In genomic region chr5:133292300-133292699, GRCh38 we compare ENCODE assay signal across 1 cellular context.
TF ChIP-seq lines count a peak whose summit lies in the region.

No MANE protein-coding gene starts in this region.

TF ChIP-seq in HEK293, 187 proteins besides CTCF, POLR2A, EP300 and RAD21 (continued from another document and continues in another):
- TF ChIP-seq, protein P1, sequence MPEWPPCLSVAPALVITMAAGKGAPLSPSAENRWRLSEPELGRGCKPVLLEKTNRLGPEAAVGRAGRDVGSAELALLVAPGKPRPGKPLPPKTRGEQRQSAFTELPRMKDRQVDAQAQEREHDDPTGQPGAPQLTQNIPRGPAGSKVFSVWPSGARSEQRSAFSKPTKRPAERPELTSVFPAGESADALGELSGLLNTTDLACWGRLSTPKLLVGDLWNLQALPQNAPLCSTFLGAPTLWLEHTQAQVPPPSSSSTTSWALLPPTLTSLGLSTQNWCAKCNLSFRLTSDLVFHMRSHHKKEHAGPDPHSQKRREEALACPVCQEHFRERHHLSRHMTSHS (tag by site-specific recombination; IDR thresholded peaks at IDR 0.05): no peak
- no peak for TF ChIP-seq ZNF549 (tag by site-specific recombination; IDR thresholded peaks at IDR 0.05)
- TF ChIP-seq ZNF112 (tag by site-specific recombination; IDR thresholded peaks at IDR 0.05): no peak
- TF ChIP-seq, protein P2, sequence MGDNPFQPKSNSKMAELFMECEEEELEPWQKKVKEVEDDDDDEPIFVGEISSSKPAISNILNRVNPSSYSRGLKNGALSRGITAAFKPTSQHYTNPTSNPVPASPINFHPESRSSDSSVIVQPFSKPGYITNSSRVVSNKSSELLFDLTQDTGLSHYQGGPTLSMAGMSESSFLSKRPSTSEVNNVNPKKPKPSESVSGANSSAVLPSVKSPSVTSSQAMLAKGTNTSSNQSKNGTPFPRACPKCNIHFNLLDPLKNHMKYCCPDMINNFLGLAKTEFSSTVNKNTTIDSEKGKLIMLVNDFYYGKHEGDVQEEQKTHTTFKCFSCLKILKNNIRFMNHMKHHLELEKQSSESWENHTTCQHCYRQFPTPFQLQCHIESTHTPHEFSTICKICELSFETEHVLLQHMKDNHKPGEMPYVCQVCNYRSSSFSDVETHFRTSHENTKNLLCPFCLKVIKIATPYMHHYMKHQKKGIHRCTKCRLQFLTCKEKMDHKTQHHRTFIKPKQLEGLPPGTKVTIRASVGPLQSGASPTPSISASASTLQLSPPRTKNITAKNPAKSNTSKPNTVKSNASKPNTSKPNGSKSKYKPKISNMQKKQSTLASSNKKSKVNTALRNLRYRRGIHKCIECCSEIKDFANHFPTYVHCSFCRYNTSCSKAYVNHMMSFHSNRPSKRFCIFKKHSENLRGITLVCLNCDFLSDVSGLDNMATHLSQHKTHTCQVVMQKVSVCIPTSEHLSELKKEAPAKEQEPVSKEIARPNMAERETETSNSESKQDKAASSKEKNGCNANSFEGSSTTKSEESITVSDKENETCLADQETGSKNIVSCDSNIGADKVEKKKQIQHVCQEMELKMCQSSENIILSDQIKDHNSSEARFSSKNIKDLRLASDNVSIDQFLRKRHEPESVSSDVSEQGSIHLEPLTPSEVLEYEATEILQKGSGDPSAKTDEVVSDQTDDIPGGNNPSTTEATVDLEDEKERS (tag by site-specific recombination; IDR thresholded peaks at IDR 0.05): no peak
- no peak; the same call in 1 of the 2 replicates for TF ChIP-seq KLF1 (tag by site-specific recombination; IDR thresholded peaks at IDR 0.05)
- no peak for TF ChIP-seq ZNF670 (tag by site-specific recombination; IDR thresholded peaks at IDR 0.05; ENCODE audit: low read depth)
- TF ChIP-seq ZEB2 (tag by site-specific recombination; IDR thresholded peaks at IDR 0.05): peak; percentile 20; the same call in 1 of the 2 replicates
- TF ChIP-seq FEZF1 (tag by site-specific recombination; IDR thresholded peaks at IDR 0.05): no peak
- TF ChIP-seq ZNF394 (tag by site-specific recombination; IDR thresholded peaks at IDR 0.05; ENCODE audit: borderline replicate concordance): peak; percentile 41; the same call in 1 of the 2 replicates
- TF ChIP-seq ZFP41 (tag by site-specific recombination; IDR thresholded peaks at IDR 0.05; ENCODE audit: borderline replicate concordance): no peak
- no peak for TF ChIP-seq ZNF169 (tag by site-specific recombination; IDR thresholded peaks at IDR 0.05)
- no peak for TF ChIP-seq ZNF404 (tag by site-specific recombination; IDR thresholded peaks at IDR 0.05)
- TF ChIP-seq ZNF513 (tag by site-specific recombination; IDR thresholded peaks at IDR 0.05): no peak
- TF ChIP-seq ZNF510 (tag by site-specific recombination; IDR thresholded peaks at IDR 0.05; ENCODE audit: insufficient replicate concordance): no peak
- TF ChIP-seq, protein P3, sequence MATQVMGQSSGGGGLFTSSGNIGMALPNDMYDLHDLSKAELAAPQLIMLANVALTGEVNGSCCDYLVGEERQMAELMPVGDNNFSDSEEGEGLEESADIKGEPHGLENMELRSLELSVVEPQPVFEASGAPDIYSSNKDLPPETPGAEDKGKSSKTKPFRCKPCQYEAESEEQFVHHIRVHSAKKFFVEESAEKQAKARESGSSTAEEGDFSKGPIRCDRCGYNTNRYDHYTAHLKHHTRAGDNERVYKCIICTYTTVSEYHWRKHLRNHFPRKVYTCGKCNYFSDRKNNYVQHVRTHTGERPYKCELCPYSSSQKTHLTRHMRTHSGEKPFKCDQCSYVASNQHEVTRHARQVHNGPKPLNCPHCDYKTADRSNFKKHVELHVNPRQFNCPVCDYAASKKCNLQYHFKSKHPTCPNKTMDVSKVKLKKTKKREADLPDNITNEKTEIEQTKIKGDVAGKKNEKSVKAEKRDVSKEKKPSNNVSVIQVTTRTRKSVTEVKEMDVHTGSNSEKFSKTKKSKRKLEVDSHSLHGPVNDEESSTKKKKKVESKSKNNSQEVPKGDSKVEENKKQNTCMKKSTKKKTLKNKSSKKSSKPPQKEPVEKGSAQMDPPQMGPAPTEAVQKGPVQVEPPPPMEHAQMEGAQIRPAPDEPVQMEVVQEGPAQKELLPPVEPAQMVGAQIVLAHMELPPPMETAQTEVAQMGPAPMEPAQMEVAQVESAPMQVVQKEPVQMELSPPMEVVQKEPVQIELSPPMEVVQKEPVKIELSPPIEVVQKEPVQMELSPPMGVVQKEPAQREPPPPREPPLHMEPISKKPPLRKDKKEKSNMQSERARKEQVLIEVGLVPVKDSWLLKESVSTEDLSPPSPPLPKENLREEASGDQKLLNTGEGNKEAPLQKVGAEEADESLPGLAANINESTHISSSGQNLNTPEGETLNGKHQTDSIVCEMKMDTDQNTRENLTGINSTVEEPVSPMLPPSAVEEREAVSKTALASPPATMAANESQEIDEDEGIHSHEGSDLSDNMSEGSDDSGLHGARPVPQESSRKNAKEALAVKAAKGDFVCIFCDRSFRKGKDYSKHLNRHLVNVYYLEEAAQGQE (tag by site-specific recombination; IDR thresholded peaks at IDR 0.05): no peak
- TF ChIP-seq ZNF658 (tag by site-specific recombination; IDR thresholded peaks at IDR 0.05): no peak
- no peak for TF ChIP-seq ZNF830 (tag by site-specific recombination; IDR thresholded peaks at IDR 0.05; ENCODE audit: low read depth)
- no peak for TF ChIP-seq ZFP37 (tag by site-specific recombination; IDR thresholded peaks at IDR 0.05)
- no peak for TF ChIP-seq ZNF2 (tag by site-specific recombination; IDR thresholded peaks at IDR 0.05)
- TF ChIP-seq ELK4 (IDR thresholded peaks at IDR 0.05; ENCODE audit: borderline replicate concordance, low read depth, low read length): no peak
- TF ChIP-seq GLIS2 (tag by site-specific recombination; IDR thresholded peaks at IDR 0.05): peak; percentile 48; the same call in 1 of the 2 replicates
- no peak for TF ChIP-seq ZNF473 (tag by site-specific recombination; IDR thresholded peaks at IDR 0.05)
- peak; percentile 33; the same call in 1 of the 2 replicates for TF ChIP-seq ZFP69B (tag by site-specific recombination; IDR thresholded peaks at IDR 0.05)
- TF ChIP-seq ZNF138 (tag by site-specific recombination; IDR thresholded peaks at IDR 0.05; ENCODE audit: borderline replicate concordance): no peak
- TF ChIP-seq KLF8 (tag by site-specific recombination; IDR thresholded peaks at IDR 0.05): peak; percentile 34; the same call in 1 of the 2 replicates
- TF ChIP-seq ZNF791 (tag by site-specific recombination; IDR thresholded peaks at IDR 0.05): no peak
- no peak for TF ChIP-seq ZSCAN5A (tag by site-specific recombination; IDR thresholded peaks at IDR 0.05)
- no peak for TF ChIP-seq PRDM6 (tag by site-specific recombination; IDR thresholded peaks at IDR 0.05)
- TF ChIP-seq EGR2 (tag by site-specific recombination; IDR thresholded peaks at IDR 0.05; ENCODE audit: low read depth): no peak
- no peak for TF ChIP-seq IKZF3 (tag by site-specific recombination; IDR thresholded peaks at IDR 0.05)
- TF ChIP-seq ZNF335 (tag by site-specific recombination; conservative IDR thresholded peaks at IDR 0.05): no peak; the same call in 1 of the 2 replicates
- TF ChIP-seq ZNF660 (tag by site-specific recombination; IDR thresholded peaks at IDR 0.05): no peak
- no peak for TF ChIP-seq GLI4 (tag by site-specific recombination; IDR thresholded peaks at IDR 0.05)
- no peak for TF ChIP-seq ZNF645 (tag by site-specific recombination; IDR thresholded peaks at IDR 0.05)
- peak; percentile 67; the same call in 1 of the 2 replicates for TF ChIP-seq SCRT1 (tag by site-specific recombination; IDR thresholded peaks at IDR 0.05; ENCODE audit: borderline replicate concordance)
- no peak for TF ChIP-seq ZNF121 (tag by site-specific recombination; IDR thresholded peaks at IDR 0.05)
- peak; percentile 65; the same call in 1 of the 2 replicates for TF ChIP-seq ZNF629 (tag by site-specific recombination; IDR thresholded peaks at IDR 0.05)
- no peak for TF ChIP-seq ZNF37A (tag by site-specific recombination; IDR thresholded peaks at IDR 0.05)
- TF ChIP-seq ZBTB44 (tag by site-specific recombination; IDR thresholded peaks at IDR 0.05): no peak
- no peak for TF ChIP-seq ZNF211 (tag by site-specific recombination; IDR thresholded peaks at IDR 0.05; ENCODE audit: low read depth)
- TF ChIP-seq ZNF571 (tag by site-specific recombination; IDR thresholded peaks at IDR 0.05): no peak
- TF ChIP-seq BCL11A (tag by site-specific recombination; IDR thresholded peaks at IDR 0.05; ENCODE audit: low read depth): no peak
- no peak for TF ChIP-seq ZFHX2 (tag by site-specific recombination; conservative IDR thresholded peaks at IDR 0.05)
- TF ChIP-seq INSM2 (tag by site-specific recombination; IDR thresholded peaks at IDR 0.05): peak; percentile 38; the same call in 1 of the 2 replicates
- no peak for TF ChIP-seq ZNF548 (tag by site-specific recombination; IDR thresholded peaks at IDR 0.05)
